In genomic region chr9:134377976-134378375, GRCh38 we compare ENCODE assay signal across 12 cellular contexts. TPM values are rescaled to one million over a fixed set of nuclear protein-coding genes. Genes with fewer than 3 reads are reported as not detected.
A peak's percentile ranks its signal among the peaks of the same experiment; 100 is the strongest.
DNase-seq lines count a peak whose midpoint lies in the region; ATAC-seq and TF ChIP-seq lines count a peak whose summit lies in the region.
"Had no signal": no experiment of that assay in that cellular context is flagged by ENCODE, and none has a peak within 500 bp of the region (broad histone marks: within the 10 kb centered on the region; RNA-seq: fewer than 3 reads in every experiment).

No MANE protein-coding gene starts in this region.

- BruUV-seq in PC-3 (replicated peaks; lab: Mats Ljungman, UMichigan), result no TSS peak

- H3K27me3 ChIP-seq in BE2C, result no peaks in the 10 kb centered on the region
- H3K27me3 ChIP-seq in PC-3 (ENCODE audit: low read length), result no peaks in the 10 kb centered on the region
- H3K27me3 ChIP-seq in neural progenitor cell, result no peaks in the 10 kb centered on the region

- peaks cover 2% of the 10 kb centered on the region for H3K27me3 Mint-ChIP-seq in neural progenitor cell (ENCODE audit: insufficient read depth, low read depth)

- CTCF ChIA-PET in PC-3 (lab: Charles Lee) (interaction anchor here (0.8 kb wide), 1 partner anchor 66 kb away, joined by 3 read pairs; no protein-coding TSS in a partner anchor), HEK293T (lab: Yijun Ruan, JAX) (no interaction called here)

- no peaks in the 10 kb centered on the region for H3K36me3 Mint-ChIP-seq in neural progenitor cell
- H3K36me3 Mint-ChIP-seq: naive thymus-derived CD4-positive, alpha-beta T cell had no signal

- H2AFZ ChIP-seq in PC-3 (ENCODE audit: low read length) (no peak overlapping the region), neural progenitor cell (replicated peaks) (no peak overlapping the region)

- H3K4me3 ChIP-seq in BE2C (ENCODE audit: low read depth, low read length) (no peak overlapping the region), PC-3 (ENCODE audit: low read length) (peak overlapping the region; percentile 30; the same call in 1 of the 2 replicates), neural progenitor cell (no peak overlapping the region)

- H3K27ac Mint-ChIP-seq in neural progenitor cell, result no peak overlapping the region
- H3K27ac Mint-ChIP-seq: T-helper 1 cell treated with Interleukin-12 subunit alpha and Interleukin-12 subunit beta and Interleukin-4 antibody, amounts not matched to agents 30 μg/mL and 1 μg/mL, for 36 hours had no signal

- intact Hi-C loops in PC-3 (cut with micrococcal nuclease) (loop anchor here (2.0 kb wide), 1 partner anchor 65 kb away; no protein-coding TSS in a partner anchor), posterior vena cava (cut with DNase I) (loop anchor here in 1 of 2 donors (1.0 kb wide), 1 partner anchor 43 kb away; no protein-coding TSS in a partner anchor)

- POLR2A ChIA-PET in PC-3 (lab: Charles Lee; ENCODE audit: unreplicated experiment) (interaction anchor here (0.6 kb wide), 1 partner anchor 53 kb away, joined by 5 read pairs; no protein-coding TSS in a partner anchor), HEK293T (lab: Yijun Ruan, JAX) (no interaction called here)

- H3K4me2 ChIP-seq in PC-3 (ENCODE audit: low read length) (peak overlapping the region; percentile 76), neural progenitor cell (no peak overlapping the region)

- H3F3A ChIP-seq in PC-3 (ENCODE audit: low read length, unreplicated experiment) (no peaks in the 10 kb centered on the region), neural progenitor cell (ENCODE audit: low read depth) (no peaks in the 10 kb centered on the region)

- H3K9ac ChIP-seq in PC-3 (ENCODE audit: low read length) (peak overlapping the region; percentile 48), neural progenitor cell (no peak overlapping the region)

- H3K9me2 ChIP-seq in PC-3 (replicated peaks; ENCODE audit: low read length), result no peaks in the 10 kb centered on the region

- H3K4me1 Mint-ChIP-seq in neural progenitor cell, result peaks cover 23% of the 10 kb centered on the region

- H3K27ac ChIP-seq in PC-3 (ENCODE audit: low read length) (peak overlapping the region; percentile 85), neural progenitor cell (no peak overlapping the region)

- H3K4me3 Mint-ChIP-seq in neural progenitor cell, result no peak overlapping the region
- H3K4me3 Mint-ChIP-seq: naive thymus-derived CD4-positive, alpha-beta T cell; T-helper 1 cell treated with Interleukin-12 subunit alpha and Interleukin-12 subunit beta and Interleukin-4 antibody, amounts not matched to agents 30 μg/mL and 1 μg/mL, for 36 hours had no signal

- H3K9me3 Mint-ChIP-seq in neural progenitor cell, result no peaks in the 10 kb centered on the region
- H3K9me3 Mint-ChIP-seq: T-helper 1 cell treated with Interleukin-12 subunit alpha and Interleukin-12 subunit beta and Interleukin-4 antibody, amounts not matched to agents 30 μg/mL and 1 μg/mL, for 36 hours had no signal

- peaks cover 38% of the 10 kb centered on the region for H3K4me1 ChIP-seq in BE2C
- H3K4me1 ChIP-seq in PC-3 (ENCODE audit: insufficient read depth, low read length), result peaks cover 41% of the 10 kb centered on the region
- peaks cover 21% of the 10 kb centered on the region for H3K4me1 ChIP-seq in neural progenitor cell

- ATAC-seq in PC-3, result peak; percentile 68
- ATAC-seq: naive thymus-derived CD4-positive, alpha-beta T cell had no signal

- H3K9me3 ChIP-seq in BE2C, result no peaks in the 10 kb centered on the region
- no peaks in the 10 kb centered on the region for H3K9me3 ChIP-seq in PC-3 (ENCODE audit: low read length)
- no peaks in the 10 kb centered on the region for H3K9me3 ChIP-seq in neural progenitor cell (ENCODE audit: low read depth)

- no peaks in the 10 kb centered on the region for H3K36me3 ChIP-seq in BE2C
- H3K36me3 ChIP-seq in PC-3 (ENCODE audit: low read depth, low read length), result no peaks in the 10 kb centered on the region; the same call in 1 of the 2 replicates
- H3K36me3 ChIP-seq in neural progenitor cell, result no peaks in the 10 kb centered on the region

- no peaks in the 10 kb centered on the region for H4K20me1 ChIP-seq in PC-3 (ENCODE audit: low read length)
- H4K20me1 ChIP-seq in neural progenitor cell (ENCODE audit: low read depth), result peaks cover 100% of the 10 kb centered on the region

- DNase-seq in BE2C (peak; percentile 41), PC-3 (peak; percentile 75), fibroblast of gingiva (ENCODE audit: low read depth) (peak; percentile 43), posterior vena cava (ENCODE audit: low spot score) (peak; percentile 89), GF-D8 (lab: John Stamatoyannopoulos, UW) (no peak), NCI-H146 (lab: John Stamatoyannopoulos, UW) (no peak), HEK293T (ENCODE audit: extremely low spot score) (no peak), neural progenitor cell (ENCODE audit: low spot score) (no peak)
- DNase-seq: activated naive CD4-positive, alpha-beta T cell; NCI-H1105 treated with DMSO at 0.1 percent for 48 hours had no signal

- H3K79me2 ChIP-seq in PC-3 (ENCODE audit: low read length), result peaks cover 68% of the 10 kb centered on the region
- H3K79me2 ChIP-seq in neural progenitor cell (ENCODE audit: low read depth), result peaks cover 99% of the 10 kb centered on the region

- TF ChIP-seq CTCF in BE2C (IDR thresholded peaks at IDR 0.05; ENCODE audit: low read depth, low read length) (no peak), PC-3 (conservative IDR thresholded peaks at IDR 0.05; ENCODE audit: low read depth, low read length) (no peak), neural progenitor cell (IDR thresholded peaks at IDR 0.05) (no peak)

TF ChIP-seq in HEK293T, 16 proteins besides CTCF, POLR2A, EP300 and RAD21:
- TF ChIP-seq SP1 (IDR thresholded peaks at IDR 0.05) (no peak), FOXK2 (IDR thresholded peaks at IDR 0.05) (no peak), CTBP1 (IDR thresholded peaks at IDR 0.05; ENCODE audit: borderline replicate concordance) (no peak), HDGF (IDR thresholded peaks at IDR 0.05; ENCODE audit: borderline replicate concordance) (no peak), FOXA1 (IDR thresholded peaks at IDR 0.05) (no peak), LEF1 (IDR thresholded peaks at IDR 0.05; ENCODE audit: borderline replicate concordance) (no peak), ZNF384 (IDR thresholded peaks at IDR 0.05) (no peak), TARDBP (IDR thresholded peaks at IDR 0.05) (no peak), L3MBTL2 (conservative IDR thresholded peaks at IDR 0.05) (no peak), FOXM1 (IDR thresholded peaks at IDR 0.05; ENCODE audit: borderline replicate concordance) (no peak), PKNOX1 (IDR thresholded peaks at IDR 0.05) (no peak), ARNT (IDR thresholded peaks at IDR 0.05) (no peak), SUZ12 (IDR thresholded peaks at IDR 0.05) (no peak), ELF4 (IDR thresholded peaks at IDR 0.05) (no peak), NFRKB (IDR thresholded peaks at IDR 0.05) (no peak)

RNA-seq across cellular contexts. Expression of gene RXRA, which starts 51.7 kb away (rescaled TPM):
- polyA plus RNA-seq in BE2C (2012; ENCODE audit: insufficient read depth, insufficient read length, low read depth), result 47.3 TPM
- total RNA-seq in PC-3 (2014; rRNA removed) (17.5 and 23.3 TPM in 2 replicates), posterior vena cava (10 to 100 TPM; 41.5 to 44.7 TPM), neural progenitor cell (ENCODE audit: low replicate concordance) (11.6 and 25.5 TPM in 2 replicates)

Comparison
In these comparisons a context has a peak if more than half of its experiments do, and no peak if none do; other contexts are left out.
1. DNase-seq: peak in BE2C (single experiment), PC-3 (single experiment), fibroblast of gingiva (single experiment) and posterior vena cava (single experiment); none in GF-D8 (single experiment), NCI-H146 (single experiment), HEK293T (single experiment) and neural progenitor cell (single experiment).